ENCODE assay signal across 18 cellular contexts in the genomic region with DNA sequence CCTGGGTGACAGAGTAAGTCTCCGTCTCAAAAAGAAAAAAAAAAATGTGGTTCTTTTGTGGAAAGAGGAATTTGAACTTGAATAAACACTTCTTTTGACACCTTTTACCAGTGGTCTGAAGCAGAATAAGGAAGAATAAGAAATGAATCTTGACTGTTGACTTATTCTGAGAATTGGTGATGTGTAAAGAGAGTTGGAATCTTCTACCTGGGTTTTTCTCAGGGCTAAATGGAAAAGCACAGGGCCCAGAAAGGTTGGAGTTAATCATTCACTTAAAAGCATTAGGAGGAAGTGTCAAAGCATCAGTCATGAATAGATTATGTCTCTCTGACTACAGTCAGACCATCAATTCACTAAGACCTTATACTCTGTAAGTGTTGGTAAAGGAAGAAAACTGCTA. TPM values are rescaled to one million over a fixed set of nuclear protein-coding genes. Genes with fewer than 3 reads are reported as not detected.
A peak's percentile ranks its signal among the peaks of the same experiment; 100 is the strongest.
DNase-seq lines count a peak whose midpoint lies in the region; ATAC-seq, FAIRE-seq and TF ChIP-seq lines count a peak whose summit lies in the region.
"Had no signal": no experiment of that assay in that cellular context is flagged by ENCODE, and none has a peak within 500 bp of the region (broad histone marks: within the 10 kb centered on the region; RNA-seq: fewer than 3 reads in every experiment).

No MANE protein-coding gene starts in this region.

- FAIRE-seq in RCC 7860 (lab: Jason Lieb, UNC) = peak; percentile 86

- H3K9me3 ChIP-seq in mesenchymal stem cell (ENCODE audit: control insufficient read depth, low read length) = no peaks in the 10 kb centered on the region
- H3K9me3 ChIP-seq: thoracic aorta had no signal

- H3K27me3 ChIP-seq in mesenchymal stem cell (ENCODE audit: control insufficient read depth in 1 of 2, insufficient read depth in 1 of 2, low read length in 2 of 2) = no peaks in the 10 kb centered on the region

- DNase-seq in ACHN (peak; percentile 43), GM13977 (ENCODE audit: low spot score) (peak; percentile 23), RCC 7860 (ENCODE audit: low spot score) (peak; percentile 46), mesenchymal stem cell (no peak), RWPE1 (ENCODE audit: low spot score) (no peak), progenitor cell of endocrine pancreas (ENCODE audit: low spot score, unreplicated experiment) (no peak)
- DNase-seq: anterior cingulate cortex; central memory CD4-positive, alpha-beta T cell; DND-41; foreskin melanocyte; GOT3; left ventricle myocardium superior; NCI-H1417 treated with DMSO at 0.1 percent for 48 hours; NCI-H2171; T-helper 2 cell had no signal

- no peak overlapping the region for H2AFZ ChIP-seq in mesenchymal stem cell (ENCODE audit: low read depth, low read length)

- no peak overlapping the region for H3K4me3 Mint-ChIP-seq in progenitor cell of endocrine pancreas (ENCODE audit: low read depth)

- in situ Hi-C loops in ACHN (cut with HindIII; ENCODE audit: low pct_ligation_motif_present, low pct_unique_long_range_greater_than_20kb, low sequenced_read_pairs) (no loop called here), GM13977 (cut with MboI; ENCODE audit: low pct_unique_long_range_greater_than_20kb, low sequenced_read_pairs, unreplicated experiment) (no loop called here)

- no peak overlapping the region for H2BK5ac ChIP-seq in mesenchymal stem cell (ENCODE audit: low read depth, low read length, poor library complexity, severe bottlenecking)

- H2BK12ac ChIP-seq in mesenchymal stem cell (ENCODE audit: low read length in 2 of 2) = no peak overlapping the region

- no peak overlapping the region for H4K91ac ChIP-seq in mesenchymal stem cell (ENCODE audit: low read length)

- H3K9ac ChIP-seq in mesenchymal stem cell (ENCODE audit: low read length) = no peak overlapping the region

- no peak overlapping the region for H3K23ac ChIP-seq in mesenchymal stem cell (ENCODE audit: low read length in 2 of 2)

- no peak overlapping the region for H3K18ac ChIP-seq in mesenchymal stem cell (ENCODE audit: low read depth in 1 of 2, low read length in 2 of 2)

- H2BK120ac ChIP-seq in mesenchymal stem cell (ENCODE audit: low read depth, low read length) = no peak overlapping the region

- H3K4me2 ChIP-seq in mesenchymal stem cell (ENCODE audit: low read length, poor library complexity, severe bottlenecking) = no peak overlapping the region

- H2BK15ac ChIP-seq in mesenchymal stem cell (ENCODE audit: low read depth, poor library complexity, severe bottlenecking) = no peak overlapping the region

- peaks cover 0 to 10% of the 10 kb centered on the region in 2 experiments for H3K36me3 ChIP-seq in mesenchymal stem cell (ENCODE audit: control insufficient read depth in 1 of 2, insufficient read depth in 2 of 2, low read depth in 1 of 2, low read length in 2 of 2)
- H3K36me3 ChIP-seq: thoracic aorta had no signal

- whole genome bisulfite sequencing in mesenchymal stem cell = 75% methylated on average over 1 of the region's 1 CpG

- peaks cover 3% of the 10 kb centered on the region for H3K4me1 ChIP-seq in mesenchymal stem cell (ENCODE audit: control insufficient read depth, insufficient read depth, low read depth, low read length)

- H3K27me3 Mint-ChIP-seq in progenitor cell of endocrine pancreas = no peaks in the 10 kb centered on the region

- no peak overlapping the region for H3K4me3 ChIP-seq in mesenchymal stem cell (ENCODE audit: insufficient read depth in 1 of 2, low read depth in 1 of 2, low read length in 2 of 2)
- H3K4me3 ChIP-seq: thoracic aorta had no signal

- CTCF ChIA-PET in RWPE1 (lab: Yijun Ruan, JAX) = no interaction called here

- no peak for ATAC-seq in HG02588 (IDR thresholded peaks at IDR 0.05; ENCODE audit: unreplicated experiment)
- ATAC-seq: left ventricle myocardium superior had no signal

- TF ChIP-seq CTCF in GM13977 (IDR thresholded peaks at IDR 0.05; ENCODE audit: extremely low read depth, insufficient read depth, missing control alignments) (no peak), RWPE1 (conservative IDR thresholded peaks at IDR 0.05; ENCODE audit: low read depth) (no peak), progenitor cell of endocrine pancreas (IDR thresholded peaks at IDR 0.05; ENCODE audit: unreplicated experiment) (no peak)

- no peak overlapping the region for H3K27ac Mint-ChIP-seq in progenitor cell of endocrine pancreas

- peaks cover 23% of the 10 kb centered on the region for H3K36me3 Mint-ChIP-seq in progenitor cell of endocrine pancreas (ENCODE audit: insufficient read depth)

- peak overlapping the region; percentile 74 for H3K27ac ChIP-seq in mesenchymal stem cell (ENCODE audit: low read length, poor library complexity, severe bottlenecking)
- no peak overlapping the region for H3K27ac ChIP-seq in RWPE1
- H3K27ac ChIP-seq: epithelial cell of prostate, thoracic aorta had no signal

- no peak overlapping the region for H2AK5ac ChIP-seq in mesenchymal stem cell (ENCODE audit: low read length, severe bottlenecking)

- H4K8ac ChIP-seq in mesenchymal stem cell (ENCODE audit: low read length) = no peak overlapping the region

- no peak overlapping the region for H3K4ac ChIP-seq in mesenchymal stem cell (ENCODE audit: low read depth in 1 of 2, low read length in 2 of 2)

- POLR2A ChIA-PET in RWPE1 (lab: Yijun Ruan, JAX; ENCODE audit: low non-redundant PET) = no interaction called here

- H3K79me1 ChIP-seq in mesenchymal stem cell (replicated peaks; ENCODE audit: low read length, poor library complexity, severe bottlenecking) = peaks cover 5% of the 10 kb centered on the region

- peaks cover 3% of the 10 kb centered on the region for H3K9me3 Mint-ChIP-seq in progenitor cell of endocrine pancreas (ENCODE audit: low read depth)

- H3K14ac ChIP-seq in mesenchymal stem cell (ENCODE audit: low read length in 2 of 2) = no peak overlapping the region

- peaks cover 12% of the 10 kb centered on the region for H3K4me1 Mint-ChIP-seq in progenitor cell of endocrine pancreas (ENCODE audit: low read depth)

RNA-seq across cellular contexts. Expression of gene PNMA1, which starts 13.9 kb away (rescaled TPM):
- polyA plus RNA-seq in mesenchymal stem cell (2013, experiment 1 of 2) = 53.1 TPM
- polyA plus RNA-seq in mesenchymal stem cell (2013, experiment 2 of 2) = 53.5 TPM
- 52.7 and 59.0 TPM in 2 replicates for total RNA-seq in progenitor cell of endocrine pancreas

RNA-seq across cellular contexts. Expression of gene DNAL1, which starts 55.5 kb away (rescaled TPM):
- 15.1 TPM for polyA plus RNA-seq in mesenchymal stem cell (2013, experiment 1 of 2)
- polyA plus RNA-seq in mesenchymal stem cell (2013, experiment 2 of 2) = 17.0 TPM
- total RNA-seq in progenitor cell of endocrine pancreas = 27.7 and 29.9 TPM in 2 replicates

Comparison
In these comparisons a context has a peak if more than half of its experiments do, and no peak if none do; other contexts are left out.
1. DNase-seq: peak in ACHN (single experiment), GM13977 (single experiment) and RCC 7860 (single experiment); none in mesenchymal stem cell (single experiment), RWPE1 (single experiment) and progenitor cell of endocrine pancreas (single experiment).